6 cellular contexts compared by ENCODE assay signal in genomic region chr19:5623397-5624153, GRCh38. TPM values are rescaled to one million over a fixed set of nuclear protein-coding genes. Genes with fewer than 3 reads are reported as not detected.
A peak's percentile ranks its signal among the peaks of the same experiment; 100 is the strongest.
DNase-seq lines count a peak whose midpoint lies in the region; ATAC-seq and TF ChIP-seq lines count a peak whose summit lies in the region.

No MANE protein-coding gene starts in this region.

- H3K27me3 ChIP-seq in Karpas-422 (ENCODE audit: low read length) (no peaks in the 10 kb centered on the region), ovary (no peaks in the 10 kb centered on the region)

- TF ChIP-seq POLR2A in ovary (IDR thresholded peaks at IDR 0.05): no peak

- ATAC-seq in HG02678 (IDR thresholded peaks at IDR 0.05; ENCODE audit: unreplicated experiment): no peak

- H3K9ac ChIP-seq in Karpas-422 (ENCODE audit: low read length): peak overlapping the region; percentile 99

- peaks cover 70% of the 10 kb centered on the region for H4K20me1 ChIP-seq in Karpas-422 (ENCODE audit: insufficient read depth, low read depth, low read length)

- peaks cover 97% of the 10 kb centered on the region for H3K79me2 ChIP-seq in Karpas-422 (ENCODE audit: low read length)

- no peaks in the 10 kb centered on the region for H3K9me2 ChIP-seq in Karpas-422 (replicated peaks; ENCODE audit: insufficient read depth, low read length)

- H3K27ac ChIP-seq in Karpas-422 (ENCODE audit: low read length): peak overlapping the region; percentile 76
- peak overlapping the region; percentile 86 to 91 for H3K27ac ChIP-seq in ovary

- TF ChIP-seq CTCF in choroid plexus epithelial cell (conservative IDR thresholded peaks at IDR 0.05; ENCODE audit: low read depth, low read length): no peak
- no peak for TF ChIP-seq CTCF in ovary (IDR thresholded peaks at IDR 0.05)

- H3K4me2 ChIP-seq in Karpas-422 (ENCODE audit: low read depth, low read length, poor library complexity, severe bottlenecking): peak overlapping the region; percentile 96

- peak; percentile 7 for DNase-seq in CD1c-positive myeloid dendritic cell (ENCODE audit: extremely low spot score)
- peak; percentile 58 for DNase-seq in Karpas-422
- DNase-seq in choroid plexus epithelial cell (ENCODE audit: low read depth): peak; percentile 12
- DNase-seq in ovary: peak in 1 of 5 donors; percentile 55
- DNase-seq in GDM1 (lab: John Stamatoyannopoulos, UW): no peak

- H3K36me3 ChIP-seq in Karpas-422 (ENCODE audit: insufficient read depth, low read length) (peaks cover 59% of the 10 kb centered on the region), ovary (no peaks in the 10 kb centered on the region)

- no peak overlapping the region for H2AFZ ChIP-seq in Karpas-422 (ENCODE audit: low read length)

- 0 to 1% (median 1%) methylated on average over 50 to 55 of the region's 55 CpGs for WGBS in ovary, 3 donors

- no peak for TF ChIP-seq EP300 in ovary (IDR thresholded peaks at IDR 0.05)

- H3K9me3 ChIP-seq in Karpas-422 (ENCODE audit: low read length): no peaks in the 10 kb centered on the region
- H3K9me3 ChIP-seq in ovary: no peaks in the 10 kb centered on the region

- H3K4me3 ChIP-seq in Karpas-422 (ENCODE audit: low read length): peak overlapping the region; percentile 96
- H3K4me3 ChIP-seq in choroid plexus epithelial cell (ENCODE audit: low read depth, low read length): peak overlapping the region; percentile 98
- H3K4me3 ChIP-seq in ovary: peak overlapping the region; percentile 99

- intact Hi-C loops in ovary (cut with DNase I): loop anchor here in 1 of 4 donors (10.0 kb wide), 1 partner anchor 61 kb away; the partner anchor contains the start of genes HSD11B1L and MICOS13

- H3K4me1 ChIP-seq in Karpas-422 (ENCODE audit: low read length): peaks cover 61% of the 10 kb centered on the region
- peaks cover 19% of the 10 kb centered on the region for H3K4me1 ChIP-seq in ovary (ENCODE audit: insufficient read depth)

RNA-seq across cellular contexts. Expression of gene SAFB, which starts 0.7 kb away (rescaled TPM):
- total RNA-seq in Karpas-422 (2014; rRNA removed; shearing (Covaris generic); ENCODE audit: low replicate concordance): 53.0 and 92.9 TPM in 2 replicates
- total RNA-seq in ovary: 100 to 1,000 TPM in 1 of 7 donors, 10 to 100 TPM in 6; 66.9 to 108 (median 88.7) TPM
- polyA plus RNA-seq in ovary: 10 to 100 TPM; 64.1 to 72.5 TPM

RNA-seq across cellular contexts. Expression of gene SAFB2, which starts 1.0 kb away (rescaled TPM):
- 40.3 and 52.7 TPM in 2 replicates for total RNA-seq in Karpas-422 (2014; rRNA removed; shearing (Covaris generic); ENCODE audit: low replicate concordance)
- total RNA-seq in ovary: 100 to 1,000 TPM in 5 of 7 donors, 10 to 100 TPM in 2; 51.3 to 173 (median 109) TPM
- 100 to 1,000 TPM in 1 of 2 donors, 10 to 100 TPM in 1; 74.5 to 107 TPM for polyA plus RNA-seq in ovary

RNA-seq across cellular contexts. Expression of gene TINCR, which starts 55.8 kb away (rescaled TPM):
- 0.04 TPM in 1 of 2 replicates, not detected in the other for total RNA-seq in Karpas-422 (2014; rRNA removed; shearing (Covaris generic); ENCODE audit: low replicate concordance)
- total RNA-seq in ovary: 1 to 10 TPM in 2 of 7 donors, under 1 TPM in 5; 0.11 to 3.4 (median 0.48) TPM
- polyA plus RNA-seq in ovary: under 1 TPM; 0.18 to 0.35 TPM

RNA-seq across cellular contexts. Expression of gene MICOS13, which starts 56.7 kb away (rescaled TPM):
- total RNA-seq in Karpas-422 (2014; rRNA removed; shearing (Covaris generic); ENCODE audit: low replicate concordance): 63.4 and 118 TPM in 2 replicates
- total RNA-seq in ovary: 10 to 100 TPM; 25.7 to 48.7 (median 44.2) TPM
- 10 to 100 TPM in 1 of 2 donors, 1 to 10 TPM in 1; 5.2 to 47.3 TPM for polyA plus RNA-seq in ovary

RNA-seq across cellular contexts. Expression of gene HSD11B1L, which starts 57.3 kb away (rescaled TPM):
- 6.9 and 9.0 TPM in 2 replicates for total RNA-seq in Karpas-422 (2014; rRNA removed; shearing (Covaris generic); ENCODE audit: low replicate concordance)
- total RNA-seq in ovary: 10 to 100 TPM in 2 of 7 donors, 1 to 10 TPM in 5; 3.1 to 20.7 (median 8.5) TPM
- 10 to 100 TPM in 1 of 2 donors, 1 to 10 TPM in 1; 3.5 to 10.6 TPM for polyA plus RNA-seq in ovary
